ENCODE assay signal across 35 cellular contexts in genomic region chr1:16126160-16126559, GRCh38. TPM values are rescaled to one million over a fixed set of nuclear protein-coding genes. Genes with fewer than 3 reads are reported as not detected.
DNase-seq lines count a peak whose midpoint lies in the region; ATAC-seq, FAIRE-seq and TF ChIP-seq lines count a peak whose summit lies in the region.
"Had no signal": no experiment of that assay in that cellular context is flagged by ENCODE, and none has a peak within 500 bp of the region (broad histone marks: within the 10 kb centered on the region; RNA-seq: fewer than 3 reads in every experiment).

No MANE protein-coding gene starts in this region.

- no peak for FAIRE-seq in A549 (lab: Jason Lieb, UNC)
- FAIRE-seq: astrocyte, GM19239, TTC549 had no signal

- H3K4me2 ChIP-seq in A549, result no peak overlapping the region
- H3K4me2 ChIP-seq in BLaER1 treated with 17β-estradiol and CSF1 and Interleukin-3, amounts not matched to agents 10 nM and 100 nM, result peak overlapping the region in 9 of 11 experiments; percentile 3 to 58 (median 44); a peak in 14 of 22 replicates
- H3K4me2 ChIP-seq in PC-9, result no peak overlapping the region

- no peak overlapping the region for H3K4me3 ChIP-seq in A549
- H3K4me3 ChIP-seq in BLaER1 treated with 17β-estradiol and CSF1 and Interleukin-3, amounts not matched to agents 10 nM and 100 nM, result no peak overlapping the region; a peak in 1 of 20 replicates
- H3K4me3 ChIP-seq in PC-9, result no peak overlapping the region
- H3K4me3 ChIP-seq in foreskin fibroblast (ENCODE audit: low read depth in 1 of 2, low read length in 2 of 2), result no peak overlapping the region
- H3K4me3 ChIP-seq: lower lobe of right lung, SK-N-MC, upper lobe of left lung had no signal

- peaks cover 96% of the 10 kb centered on the region for H3F3A ChIP-seq in PC-9 (ENCODE audit: insufficient read depth, low read depth)

- no peaks in the 10 kb centered on the region for H3K9me2 ChIP-seq in PC-9 (ENCODE audit: insufficient read depth)

- 89% methylated on average over 7 of the region's 9 CpGs for WGBS in A549 (ENCODE audit: missing lambda C conversion rate)

- H3K4me1 ChIP-seq in A549, result peaks cover 54% of the 10 kb centered on the region
- H3K4me1 ChIP-seq in BLaER1 treated with 17β-estradiol and CSF1 and Interleukin-3, amounts not matched to agents 10 nM and 100 nM, result peaks cover 34 to 66% (median 51%) of the 10 kb centered on the region in 10 experiments
- peaks cover 64% of the 10 kb centered on the region for H3K4me1 ChIP-seq in PC-9 (replicated peaks; ENCODE audit: insufficient read depth)

- H3K9me3 ChIP-seq in A549, result no peaks in the 10 kb centered on the region
- H3K9me3 ChIP-seq in BLaER1 treated with 17β-estradiol and CSF1 and Interleukin-3, amounts not matched to agents 10 nM and 100 nM (replicated peaks in 1 of 11), result no peaks in the 10 kb centered on the region
- H3K9me3 ChIP-seq in PC-9 (ENCODE audit: insufficient read depth, low read depth), result no peaks in the 10 kb centered on the region
- H3K9me3 ChIP-seq: lower lobe of right lung, upper lobe of left lung had no signal

- ATAC-seq in A549 (no peak), HG02970 (IDR thresholded peaks at IDR 0.05; ENCODE audit: low FRiP score, unreplicated experiment) (no peak), GM21528 (IDR thresholded peaks at IDR 0.05; ENCODE audit: low FRiP score, unreplicated experiment) (no peak)
- ATAC-seq: activated naive CD8-positive, alpha-beta T cell treated with anti-CD3 and anti-CD28 coated beads, Interleukin-2, amount 50 U/mL, for 24 hours; activated T-cell treated with anti-CD3 and anti-CD28 coated beads, Interleukin-2, amount 50 U/mL, for 4 hours; effector memory CD8-positive, alpha-beta T cell; esophagus mucosa; foreskin keratinocyte; lower lobe of right lung; stimulated activated memory B cell treated with anti-CD40 and anti-IgM and Interleukin-4, amounts not matched to agents 10 μg/mL and 1 μg/mL and 100 μg/mL, for 72 hours had no signal

- peaks cover 93 to 98% (median 97%) of the 10 kb centered on the region in 11 experiments for H3K27me3 ChIP-seq in BLaER1 treated with 17β-estradiol and CSF1 and Interleukin-3, amounts not matched to agents 10 nM and 100 nM
- H3K27me3 ChIP-seq in PC-9 (ENCODE audit: insufficient read depth, low read depth), result no peaks in the 10 kb centered on the region
- H3K27me3 ChIP-seq: foreskin keratinocyte, upper lobe of left lung had no signal

- BruUV-seq in PC-9 (replicated peaks; lab: Mats Ljungman, UMichigan), result no TSS peak

- peaks cover 18% of the 10 kb centered on the region; the same call in 1 of the 2 replicates for H3K79me2 ChIP-seq in PC-9 (ENCODE audit: low read depth)

- CTCF ChIA-PET in A549 (lab: Yijun Ruan, JAX), result interaction anchor here (0.9 to 6.1 kb wide), 7 partner anchors 11 to 61 kb away, joined by 3 to 37 read pairs (median 3); no protein-coding TSS in a partner anchor
- CTCF ChIA-PET in PC-9 (lab: Charles Lee), result no interaction called here

- TF ChIP-seq EP300 in A549 (IDR thresholded peaks at IDR 0.05), result no peak

- intact Hi-C loops in PC-9 (cut with micrococcal nuclease; ENCODE audit: unreplicated experiment), result no loop called here

- DNase-seq in A549 (ENCODE audit: low read depth in 1 of 2, low spot score in 1 of 2), result no peak
- no peak for DNase-seq in PC-9
- DNase-seq in epithelial cell of prostate (ENCODE audit: low read depth, low spot score), result no peak
- no peak for DNase-seq in foreskin fibroblast
- DNase-seq in activated CD8-positive, alpha-beta memory T cell treated with anti-CD3 and anti-CD28 coated beads, Interleukin-2, amount 50 U/mL, for 4 hours, result no peak
- DNase-seq: activated CD4-positive, alpha-beta T cell treated with anti-CD3 and anti-CD28 coated beads, Interleukin-2, amount 50 U/mL, for 1 hour; activated CD4-positive, CD25-positive, alpha-beta regulatory T cell; activated naive CD4-positive, alpha-beta T cell; activated naive CD8-positive, alpha-beta T cell treated with anti-CD3 and anti-CD28 coated beads, Interleukin-2, amount 50 U/mL, for 24 hours; activated T-cell treated with anti-CD3 and anti-CD28 coated beads, Interleukin-2, amount 50 U/mL, for 4 hours; caudate nucleus; CD4-positive, CD25-positive, alpha-beta regulatory T cell; DND-41; effector memory CD8-positive, alpha-beta T cell; foreskin keratinocyte; head of caudate nucleus; lower lobe of right lung; midbrain; MV-4-11; naive B cell; NCI-H1436 treated with DMSO at 0.1 percent for 48 hours; NCI-H748 treated with DMSO at 0.1 percent for 48 hours; occipital lobe; upper lobe of left lung had no signal

- H2AFZ ChIP-seq in PC-9, result no peak overlapping the region

- no peaks in the 10 kb centered on the region for H3K36me3 ChIP-seq in BLaER1 treated with 17β-estradiol and CSF1 and Interleukin-3, amounts not matched to agents 10 nM and 100 nM
- peaks cover 64% of the 10 kb centered on the region for H3K36me3 ChIP-seq in PC-9 (ENCODE audit: low read depth)

- no peak for TF ChIP-seq RAD21 in A549 (conservative IDR thresholded peaks at IDR 0.05 in 1 of 2, IDR thresholded peaks at IDR 0.05 in 1 of 2)

- TF ChIP-seq POLR2A in A549 (IDR thresholded peaks at IDR 0.05; ENCODE audit: low read length), result no peak

- POLR2A ChIA-PET in A549 (lab: Yijun Ruan, JAX), result no interaction called here
- POLR2A ChIA-PET in PC-9 (lab: Charles Lee; ENCODE audit: unreplicated experiment), result no interaction called here

- H4K20me1 ChIP-seq in BLaER1 treated with 17β-estradiol and CSF1 and Interleukin-3, amounts not matched to agents 10 nM and 100 nM, result peaks cover 0 to 71% (median 29%) of the 10 kb centered on the region in 11 experiments; a peak in 13 of 22 replicates
- peaks cover 33% of the 10 kb centered on the region for H4K20me1 ChIP-seq in PC-9 (ENCODE audit: insufficient read depth)

- no peak overlapping the region for H3K9ac ChIP-seq in BLaER1 treated with 17β-estradiol and CSF1 and Interleukin-3, amounts not matched to agents 10 nM and 100 nM

- no peak for TF ChIP-seq CTCF in A549 (IDR thresholded peaks at IDR 0.05)
- no peak for TF ChIP-seq CTCF in PC-9 (conservative IDR thresholded peaks at IDR 0.05)
- no peak for TF ChIP-seq CTCF in foreskin fibroblast (IDR thresholded peaks at IDR 0.05; ENCODE audit: low read depth, low read length)

- H3K27ac ChIP-seq in A549, result no peak overlapping the region
- H3K27ac ChIP-seq in BLaER1 treated with 17β-estradiol and CSF1 and Interleukin-3, amounts not matched to agents 10 nM and 100 nM, result no peak overlapping the region
- peak overlapping the region; percentile 30 for H3K27ac ChIP-seq in PC-9
- H3K27ac ChIP-seq in epithelial cell of prostate, result peak overlapping the region; percentile 23
- H3K27ac ChIP-seq: foreskin keratinocyte, HL-60, lower lobe of right lung, SK-N-MC, upper lobe of left lung had no signal

TF ChIP-seq in A549, 52 proteins besides CTCF, POLR2A, EP300 and RAD21:
- TF ChIP-seq ESRRA (IDR thresholded peaks at IDR 0.05; ENCODE audit: borderline replicate concordance, low read length) (no peak), ZNF302 (CRISPR knock-in tag; IDR thresholded peaks at IDR 0.05) (no peak), HOXB13 (CRISPR knock-in tag; IDR thresholded peaks at IDR 0.05; ENCODE audit: low read depth) (no peak), POLR2AphosphoS2 (conservative IDR thresholded peaks at IDR 0.05; ENCODE audit: low read length) (0 out of 2 replicates have a peak, but pooled peaks have one; percentile 10), RFX5 (IDR thresholded peaks at IDR 0.05) (no peak), HOXB5 (CRISPR knock-in tag; IDR thresholded peaks at IDR 0.05) (no peak)

RNA-seq across cellular contexts. Expression of gene EPHA2, which starts 29.7 kb away (rescaled TPM):
- polyA plus RNA-seq in A549 (2011; rRNA removed), result 55.0 and 59.3 TPM in 2 replicates
- polyA plus RNA-seq in A549 (2012; cell fraction: cytosol; rRNA removed), result 112 and 122 TPM in 2 replicates
- polyA plus RNA-seq in A549 (2012; cell fraction: nucleus; rRNA removed), result 317 and 462 TPM in 2 replicates
- 87.1 to 93.8 TPM (median 93.2 TPM) in 3 replicates for polyA plus RNA-seq in A549 (2017; fragmentation: RNase III; extraction: RNeasy Plus Mini Kit Qiagen cat#74134 plus additional on column Dnase treatment)
- 99.4 and 100.0 TPM in 2 replicates for polyA minus RNA-seq in A549 (2011; rRNA and poly(A)+ RNA removed)
- total RNA-seq in PC-9 (2021), result 48.3 and 65.8 TPM in 2 replicates
- total RNA-seq: CD4-positive, CD25-positive, alpha-beta regulatory T cell had no signal
- polyA plus RNA-seq: CD4-positive, CD25-positive, alpha-beta regulatory T cell had no signal

RNA-seq across cellular contexts. Expression of gene FAM131C, which starts 52.7 kb away (rescaled TPM):
- 2.3 and 2.9 TPM in 2 replicates for polyA plus RNA-seq in A549 (2011; rRNA removed)
- polyA plus RNA-seq in A549 (2012; cell fraction: cytosol; rRNA removed), result 6.0 and 9.1 TPM in 2 replicates
- 5.6 and 8.7 TPM in 2 replicates for polyA plus RNA-seq in A549 (2012; cell fraction: nucleus; rRNA removed)
- polyA plus RNA-seq in A549 (2017; fragmentation: RNase III; extraction: RNeasy Plus Mini Kit Qiagen cat#74134 plus additional on column Dnase treatment), result 5.9 to 6.7 TPM (median 6.3 TPM) in 3 replicates
- 6.3 and 8.5 TPM in 2 replicates for polyA minus RNA-seq in A549 (2011; rRNA and poly(A)+ RNA removed)
- total RNA-seq in PC-9 (2021), result 7.4 and 12.3 TPM in 2 replicates
- total RNA-seq: CD4-positive, CD25-positive, alpha-beta regulatory T cell; lower lobe of right lung; RPMI7951 had no signal

Comparison
In these comparisons a context has a peak if more than half of its experiments do, and no peak if none do; other contexts are left out.
1. H3K27ac ChIP-seq: peak in PC-9 (single experiment) and epithelial cell of prostate (single experiment); none in A549 (0 of 2) and BLaER1 treated with 17β-estradiol and CSF1 and Interleukin-3, amounts not matched to agents 10 nM and 100 nM (0 of 11).
2. H3K4me2 ChIP-seq: peak in BLaER1 treated with 17β-estradiol and CSF1 and Interleukin-3, amounts not matched to agents 10 nM and 100 nM (9 of 11); none in A549 (single experiment) and PC-9 (single experiment).